ENCODE assay signal across 8 cellular contexts in the genomic region with DNA sequence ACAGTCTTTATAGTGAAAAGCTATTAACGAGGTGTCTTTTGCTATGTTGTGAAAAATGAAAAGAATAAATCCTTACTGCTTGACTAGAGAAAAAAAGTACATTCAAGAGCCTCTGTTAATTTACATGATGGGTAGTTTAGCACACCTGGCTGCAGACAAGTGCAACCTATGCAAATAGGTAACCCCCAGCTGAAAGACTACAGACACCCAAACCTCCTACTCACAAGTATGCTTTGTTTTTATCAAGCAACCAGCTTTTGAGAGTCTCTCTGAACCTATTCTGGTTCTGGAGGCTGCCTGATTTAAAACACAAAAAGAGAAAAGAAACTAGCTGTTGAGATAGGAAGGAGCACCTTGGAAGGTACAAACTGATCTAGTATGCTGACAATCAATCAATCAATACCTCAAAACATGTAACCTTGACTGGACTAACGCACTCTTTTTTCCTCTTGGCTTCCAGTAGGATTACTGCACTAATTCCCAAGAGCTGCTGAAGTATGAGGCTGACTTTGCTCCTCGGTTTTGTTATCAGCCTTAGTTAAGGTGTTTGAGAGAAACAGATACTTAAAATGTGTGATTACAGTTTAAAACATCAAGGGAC.
DNase-seq lines count a peak whose midpoint lies in the region; ATAC-seq and FAIRE-seq lines count a peak whose summit lies in the region.

No MANE protein-coding gene starts in this region.

- peak overlapping the region; percentile 58 for H3K27ac Mint-ChIP-seq in activated CD4-positive, alpha-beta T cell treated with anti-CD3 and anti-CD28 coated beads for 36 hours
- peak overlapping the region; percentile 74 for H3K27ac Mint-ChIP-seq in activated naive CD8-positive, alpha-beta T cell treated with anti-CD3 and anti-CD28 coated beads, Interleukin-2, amount 10 ng/mL, durations not matched to agents 7 days and 5 days
- H3K27ac Mint-ChIP-seq in stimulated activated effector memory CD8-positive, alpha-beta T cell treated with anti-CD3 and anti-CD28 coated beads, Interleukin-12 subunit alpha, Interleukin-12 subunit beta, amount 100 ng/mL, for 72 hours: peak overlapping the region; percentile 62

- intact Hi-C loops in activated CD4-positive, alpha-beta T cell treated with anti-CD3 and anti-CD28 coated beads for 36 hours (cut with DNase I, micrococcal nuclease): no loop called here

- peaks cover 23% of the 10 kb centered on the region for H3K4me1 Mint-ChIP-seq in activated CD4-positive, alpha-beta T cell treated with anti-CD3 and anti-CD28 coated beads for 36 hours
- H3K4me1 Mint-ChIP-seq in activated naive CD8-positive, alpha-beta T cell treated with anti-CD3 and anti-CD28 coated beads, Interleukin-2, amount 10 ng/mL, durations not matched to agents 7 days and 5 days: peaks cover 13% of the 10 kb centered on the region
- peaks cover 5% of the 10 kb centered on the region for H3K4me1 Mint-ChIP-seq in stimulated activated effector memory CD8-positive, alpha-beta T cell treated with anti-CD3 and anti-CD28 coated beads, Interleukin-12 subunit alpha, Interleukin-12 subunit beta, amount 100 ng/mL, for 72 hours

- no peaks in the 10 kb centered on the region for H3K27me3 Mint-ChIP-seq in activated CD4-positive, alpha-beta T cell treated with anti-CD3 and anti-CD28 coated beads for 36 hours
- no peaks in the 10 kb centered on the region for H3K27me3 Mint-ChIP-seq in activated naive CD8-positive, alpha-beta T cell treated with anti-CD3 and anti-CD28 coated beads, Interleukin-2, amount 10 ng/mL, durations not matched to agents 7 days and 5 days

- CTCF ChIA-PET in activated CD4-positive, alpha-beta T cell treated with anti-CD3 and anti-CD28 coated beads for 36 hours (lab: Charles Lee): interaction anchor here (0.5 kb wide), 1 partner anchor 28 kb away, joined by 4 read pairs; no protein-coding TSS in a partner anchor

- no peak overlapping the region for H3K4me3 Mint-ChIP-seq in activated CD4-positive, alpha-beta T cell treated with anti-CD3 and anti-CD28 coated beads for 36 hours
- H3K4me3 Mint-ChIP-seq in activated naive CD8-positive, alpha-beta T cell treated with anti-CD3 and anti-CD28 coated beads, Interleukin-2, amount 10 ng/mL, durations not matched to agents 7 days and 5 days: peak overlapping the region; percentile 37
- H3K4me3 Mint-ChIP-seq in stimulated activated effector memory CD8-positive, alpha-beta T cell treated with anti-CD3 and anti-CD28 coated beads, Interleukin-12 subunit alpha, Interleukin-12 subunit beta, amount 100 ng/mL, for 72 hours: no peak overlapping the region

- DNase-seq in activated CD4-positive, alpha-beta T cell treated with anti-CD3 and anti-CD28 coated beads for 36 hours: no peak
- no peak for DNase-seq in activated CD4-positive, alpha-beta T cell treated with anti-CD3 and anti-CD28 coated beads, Interleukin-2, amount 50 U/mL, for 48 hours
- no peak for DNase-seq in activated naive CD8-positive, alpha-beta T cell treated with anti-CD3 and anti-CD28 coated beads, Interleukin-2, amount 10 ng/mL, durations not matched to agents 7 days and 5 days
- no peak for DNase-seq in stimulated activated effector memory CD8-positive, alpha-beta T cell treated with anti-CD3 and anti-CD28 coated beads, Interleukin-12 subunit alpha, Interleukin-12 subunit beta, amount 100 ng/mL, for 72 hours (ENCODE audit: low spot score in 2 of 2)
- DNase-seq in NCI-H510A (lab: John Stamatoyannopoulos, UW) (no peak), frontal cortex (ENCODE audit: low spot score in 2 of 2) (no peak), KG1 (lab: John Stamatoyannopoulos, UW) (no peak)

- H3K9me3 Mint-ChIP-seq in activated CD4-positive, alpha-beta T cell treated with anti-CD3 and anti-CD28 coated beads for 36 hours (ENCODE audit: low read depth): peaks cover 11% of the 10 kb centered on the region
- H3K9me3 Mint-ChIP-seq in activated naive CD8-positive, alpha-beta T cell treated with anti-CD3 and anti-CD28 coated beads, Interleukin-2, amount 10 ng/mL, durations not matched to agents 7 days and 5 days: peaks cover 22% of the 10 kb centered on the region
- peaks cover 10% of the 10 kb centered on the region for H3K9me3 Mint-ChIP-seq in stimulated activated effector memory CD8-positive, alpha-beta T cell treated with anti-CD3 and anti-CD28 coated beads, Interleukin-12 subunit alpha, Interleukin-12 subunit beta, amount 100 ng/mL, for 72 hours

- ATAC-seq in activated CD4-positive, alpha-beta T cell treated with anti-CD3 and anti-CD28 coated beads for 36 hours: no peak
- ATAC-seq in HG02981 (IDR thresholded peaks at IDR 0.05; ENCODE audit: unreplicated experiment): peak; percentile 49
- no peak for ATAC-seq in activated naive CD8-positive, alpha-beta T cell treated with anti-CD3 and anti-CD28 coated beads, Interleukin-2, amount 10 ng/mL, durations not matched to agents 7 days and 5 days (ENCODE audit: low read depth)
- no peak for ATAC-seq in stimulated activated effector memory CD8-positive, alpha-beta T cell treated with anti-CD3 and anti-CD28 coated beads, Interleukin-12 subunit alpha, Interleukin-12 subunit beta, amount 100 ng/mL, for 72 hours

- FAIRE-seq in frontal cortex (lab: Jason Lieb, UNC): no peak

- POLR2A ChIA-PET in activated CD4-positive, alpha-beta T cell treated with anti-CD3 and anti-CD28 coated beads for 36 hours (lab: Charles Lee): no interaction called here
- POLR2A ChIA-PET in activated naive CD8-positive, alpha-beta T cell treated with anti-CD3 and anti-CD28 coated beads, Interleukin-2, amount 10 ng/mL, durations not matched to agents 7 days and 5 days (lab: Charles Lee): no interaction called here

- peaks cover 9% of the 10 kb centered on the region for H3K36me3 Mint-ChIP-seq in activated CD4-positive, alpha-beta T cell treated with anti-CD3 and anti-CD28 coated beads for 36 hours (ENCODE audit: low read depth)
- peaks cover 15% of the 10 kb centered on the region for H3K36me3 Mint-ChIP-seq in activated naive CD8-positive, alpha-beta T cell treated with anti-CD3 and anti-CD28 coated beads, Interleukin-2, amount 10 ng/mL, durations not matched to agents 7 days and 5 days
- no peaks in the 10 kb centered on the region for H3K36me3 Mint-ChIP-seq in stimulated activated effector memory CD8-positive, alpha-beta T cell treated with anti-CD3 and anti-CD28 coated beads, Interleukin-12 subunit alpha, Interleukin-12 subunit beta, amount 100 ng/mL, for 72 hours
